ENCODE assay signal across 6 cellular contexts in the genomic region with DNA sequence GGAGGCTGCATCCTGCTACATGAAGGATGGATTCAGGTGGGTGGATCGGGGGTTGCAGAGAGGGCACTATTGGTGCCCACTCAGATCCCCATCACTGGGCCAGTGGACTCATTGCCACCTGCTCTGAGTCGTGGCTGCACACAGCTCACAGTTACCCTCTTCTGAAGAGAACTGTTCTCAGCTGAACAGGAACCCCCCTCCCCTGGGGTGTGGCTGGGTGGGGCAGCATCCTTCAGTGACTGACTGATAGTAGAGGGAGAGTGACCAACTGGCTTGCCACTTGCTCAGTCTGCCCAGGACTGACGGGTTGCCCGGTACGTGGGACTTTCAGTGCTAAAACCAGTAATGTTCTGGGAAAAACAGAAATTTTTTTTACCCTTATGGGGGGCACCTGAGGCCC.
"Had no signal": no experiment of that assay in that cellular context is flagged by ENCODE, and none has a peak within 500 bp of the region (broad histone marks: within the 10 kb centered on the region; RNA-seq: fewer than 3 reads in every experiment).

No MANE protein-coding gene starts in this region.

- H3K4me3 Mint-ChIP-seq: HFFc6 had no signal

- H3K27ac Mint-ChIP-seq: HFFc6 had no signal

- DNase-seq: GM23248, GOT3, H7, HFFc6, IMR-90 had no signal

- ATAC-seq: HCT116 had no signal
